ENCODE assay signal across 23 cellular contexts in the genomic region with DNA sequence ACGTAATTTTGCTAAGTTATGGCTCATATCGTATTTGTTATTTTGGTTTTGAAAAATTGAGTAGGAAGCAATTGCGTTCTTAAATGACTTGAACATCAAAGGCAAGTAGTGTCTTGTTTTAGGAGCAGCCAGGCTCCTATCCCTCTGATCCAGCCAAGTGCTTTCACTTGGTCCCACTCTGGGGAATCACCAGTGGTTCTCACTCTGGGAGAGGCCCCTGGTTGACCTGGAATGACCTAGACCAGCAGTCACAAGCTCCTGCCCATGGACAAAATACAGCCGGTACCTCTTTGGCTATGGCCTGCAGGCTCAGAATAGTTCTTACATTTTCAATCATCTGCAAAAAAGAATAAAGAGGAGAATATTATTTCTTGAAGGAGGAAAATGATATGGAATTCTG.
DNase-seq lines count a peak whose midpoint lies in the region; ATAC-seq and TF ChIP-seq lines count a peak whose summit lies in the region.
"Had no signal": no experiment of that assay in that cellular context is flagged by ENCODE, and none has a peak within 500 bp of the region (broad histone marks: within the 10 kb centered on the region; RNA-seq: fewer than 3 reads in every experiment).

No MANE protein-coding gene starts in this region.

- no peaks in the 10 kb centered on the region for H3K9me3 ChIP-seq in GM23248 (ENCODE audit: low read depth)
- H3K9me3 ChIP-seq: HAP-1, SJSA1 had no signal

- H3K9ac ChIP-seq in GM23248 = no peak overlapping the region
- H3K9ac ChIP-seq: KMS-11 had no signal

- H2AFZ ChIP-seq in GM23248 = no peak overlapping the region
- H2AFZ ChIP-seq: GM23338 had no signal

- H3K27ac ChIP-seq in RWPE1 (no peak overlapping the region), GM23248 (no peak overlapping the region)
- H3K27ac ChIP-seq: KMS-11, SJSA1 had no signal

- H3K27me3 ChIP-seq in GM23248 (replicated peaks; ENCODE audit: insufficient read depth) = no peaks in the 10 kb centered on the region
- H3K27me3 ChIP-seq: SJSA1 had no signal

- no peak overlapping the region for H3K4me3 ChIP-seq in epithelial cell of esophagus (ENCODE audit: low read length)
- H3K4me3 ChIP-seq in GM23248 = no peak overlapping the region
- H3K4me3 ChIP-seq: GM12878, GM23338, HAP-1, SJSA1 had no signal

- no peaks in the 10 kb centered on the region for H4K20me1 ChIP-seq in GM23248 (ENCODE audit: insufficient read depth)

- in situ Hi-C loops in GM23248 (cut with MboI) = loop anchor here (10.0 kb wide), 1 partner anchor 113 kb away; no protein-coding TSS in a partner anchor

- 10 to 12% methylated on average over 4 of the region's 4 CpGs for WGBS in GM23248 (ENCODE audit: low coverage in 1 of 2, low lambda C conversion rate in 2 of 2, missing lambda C conversion rate in 2 of 2), 2 experiments

- no peaks in the 10 kb centered on the region for H3K4me1 ChIP-seq in GM23248 (ENCODE audit: insufficient read depth)
- H3K4me1 ChIP-seq: HAP-1 had no signal

- H3K4me2 ChIP-seq in GM23248 (ENCODE audit: unreplicated experiment) = no peak overlapping the region
- H3K4me2 ChIP-seq: GM23338, KMS-11 had no signal

- H3K79me2 ChIP-seq in GM23248 (ENCODE audit: insufficient read depth) = no peaks in the 10 kb centered on the region

- TF ChIP-seq CTCF in RWPE1 (conservative IDR thresholded peaks at IDR 0.05; ENCODE audit: low read depth) (no peak), epithelial cell of esophagus (IDR thresholded peaks at IDR 0.05; ENCODE audit: insufficient read depth, low read depth, low read length, missing control alignments) (no peak)

- ATAC-seq in left cardiac atrium = peak; percentile 61 to 63
- peak; percentile 66 for ATAC-seq in sciatic nerve
- ATAC-seq: GM12878, GM23338, Panc1 had no signal

- H3K9me2 ChIP-seq in GM23248 (ENCODE audit: insufficient read depth) = no peaks in the 10 kb centered on the region

- no peaks in the 10 kb centered on the region for H3F3A ChIP-seq in GM23248 (ENCODE audit: insufficient read depth)

- DNase-seq in RWPE1 (ENCODE audit: low spot score) (peak; percentile 6), epithelial cell of esophagus (ENCODE audit: low read depth) (peak; percentile 50), left cardiac atrium (no peak), sciatic nerve (ENCODE audit: low spot score) (no peak), GM19238 (ENCODE audit: insufficient read length, low spot score) (no peak), T-helper 1 cell (no peak), GM23248 (no peak)
- DNase-seq: CD4-positive, CD25-positive, alpha-beta regulatory T cell; DMS79 treated with DMSO at 0.1 percent for 48 hours; IMR-90; NCI-H1105; NCI-H146; NCI-H2029 treated with DMSO at 0.1 percent for 48 hours; NCI-H2171; NCI-H345; NCI-H524; NCI-H774 had no signal

- intact Hi-C loops in left cardiac atrium (cut with DNase I) (loop anchor here in 1 of 2 donors (5.0 kb wide), 1 partner anchor 115 kb away; no protein-coding TSS in a partner anchor), sciatic nerve (cut with DNase I) (no loop called here)

- POLR2A ChIA-PET in RWPE1 (lab: Yijun Ruan, JAX; ENCODE audit: low non-redundant PET) = no interaction called here

- CTCF ChIA-PET in RWPE1 (lab: Yijun Ruan, JAX) = interaction anchor here (0.7 kb wide), 1 partner anchor 544 kb away, joined by 3 read pairs; no protein-coding TSS in a partner anchor

- H3K36me3 ChIP-seq in GM23248 (ENCODE audit: low read depth) = no peaks in the 10 kb centered on the region
- H3K36me3 ChIP-seq: HAP-1, SJSA1 had no signal

Comparison
In these comparisons a context has a peak if more than half of its experiments do, and no peak if none do; other contexts are left out.
1. DNase-seq: peak in RWPE1 (single experiment) and epithelial cell of esophagus (single experiment); none in left cardiac atrium (single experiment), sciatic nerve (single experiment), GM19238 (single experiment), T-helper 1 cell (0 of 5) and GM23248 (single experiment).